Comparison of ENCODE assay signal across 1 cellular context in genomic region chr19:18895038-18895827, GRCh38.
A peak's percentile ranks its signal among the peaks of the same experiment; 100 is the strongest.
TF ChIP-seq lines count a peak whose summit lies in the region.

No MANE protein-coding gene starts in this region.

TF ChIP-seq in HepG2, 621 proteins besides CTCF, POLR2A, EP300 and RAD21 (continued from another document and continues in another):
- TF ChIP-seq MLX (CRISPR knock-in tag; IDR thresholded peaks at IDR 0.05): no peak
- no peak for TF ChIP-seq DNMT3B (CRISPR knock-in tag; conservative IDR thresholded peaks at IDR 0.05)
- TF ChIP-seq HBP1 (CRISPR knock-in tag; IDR thresholded peaks at IDR 0.05; ENCODE audit: low read depth): no peak
- TF ChIP-seq ZNF280D (CRISPR knock-in tag; IDR thresholded peaks at IDR 0.05): no peak
- no peak for TF ChIP-seq ZNF674 (CRISPR knock-in tag; IDR thresholded peaks at IDR 0.05; ENCODE audit: low read depth)
- 0 out of 2 replicates have a peak, but pooled peaks have one; percentile 12 for TF ChIP-seq DRAP1 (CRISPR knock-in tag; IDR thresholded peaks at IDR 0.05)
- TF ChIP-seq NFKB2 (CRISPR knock-in tag; IDR thresholded peaks at IDR 0.05; ENCODE audit: borderline replicate concordance): peak; percentile 43; the same call in 1 of the 2 replicates
- TF ChIP-seq MAFG (CRISPR knock-in tag; IDR thresholded peaks at IDR 0.05): no peak
- peak; percentile 37; the same call in 1 of the 2 replicates for TF ChIP-seq HDAC2 (CRISPR knock-in tag; IDR thresholded peaks at IDR 0.05)
- 0 out of 2 replicates have a peak, but pooled peaks have one; percentile 23 for TF ChIP-seq WIZ (CRISPR knock-in tag; IDR thresholded peaks at IDR 0.05)
- no peak for TF ChIP-seq ZFAT (CRISPR knock-in tag; conservative IDR thresholded peaks at IDR 0.05)
- no peak for TF ChIP-seq ASH2L (IDR thresholded peaks at IDR 0.05; ENCODE audit: insufficient read length, low read depth, low read length)
- TF ChIP-seq HOXA7 (CRISPR knock-in tag; IDR thresholded peaks at IDR 0.05): no peak
- TF ChIP-seq ZNF207 (IDR thresholded peaks at IDR 0.05; ENCODE audit: borderline replicate concordance): no peak
- TF ChIP-seq MTF1 (CRISPR knock-in tag; IDR thresholded peaks at IDR 0.05): no peak
- no peak for TF ChIP-seq IRF2 (CRISPR knock-in tag; IDR thresholded peaks at IDR 0.05)
- TF ChIP-seq ZNF577 (CRISPR knock-in tag; IDR thresholded peaks at IDR 0.05; ENCODE audit: borderline replicate concordance, low read depth): no peak
- TF ChIP-seq AKNA (CRISPR knock-in tag; IDR thresholded peaks at IDR 0.05; ENCODE audit: borderline replicate concordance): no peak
- no peak for TF ChIP-seq IKZF4 (CRISPR knock-in tag; IDR thresholded peaks at IDR 0.05; ENCODE audit: borderline replicate concordance, low read depth, not compliant biosample characterization)
- no peak for TF ChIP-seq ZNF572 (CRISPR knock-in tag; IDR thresholded peaks at IDR 0.05)
- TF ChIP-seq ZNF234 (CRISPR knock-in tag; conservative IDR thresholded peaks at IDR 0.05): no peak
- no peak for TF ChIP-seq KLF9 (CRISPR knock-in tag; IDR thresholded peaks at IDR 0.05; ENCODE audit: low read depth)
- TF ChIP-seq ZNF780A (CRISPR knock-in tag; IDR thresholded peaks at IDR 0.05): no peak
- no peak for TF ChIP-seq FOXO4 (CRISPR knock-in tag; conservative IDR thresholded peaks at IDR 0.05)
- no peak for TF ChIP-seq TARDBP (CRISPR knock-in tag; IDR thresholded peaks at IDR 0.05)
- no peak for TF ChIP-seq TAF15 (IDR thresholded peaks at IDR 0.05; ENCODE audit: low read depth, low read length, poor library complexity, severe bottlenecking)
- no peak for TF ChIP-seq REL (CRISPR knock-in tag; conservative IDR thresholded peaks at IDR 0.05)
- TF ChIP-seq MXD1 (CRISPR knock-in tag; IDR thresholded peaks at IDR 0.05): 0 out of 2 replicates have a peak, but pooled peaks have one; percentile 29
- TF ChIP-seq BHLHE40 (IDR thresholded peaks at IDR 0.05; ENCODE audit: low read length): no peak
- no peak for TF ChIP-seq ZNF746 (CRISPR knock-in tag; IDR thresholded peaks at IDR 0.05)
- TF ChIP-seq TOE1 (CRISPR knock-in tag; IDR thresholded peaks at IDR 0.05): no peak
- no peak for TF ChIP-seq ZBTB7A (CRISPR knock-in tag; IDR thresholded peaks at IDR 0.05)
- no peak for TF ChIP-seq ZNF382 (CRISPR knock-in tag; IDR thresholded peaks at IDR 0.05; ENCODE audit: borderline replicate concordance)
- TF ChIP-seq PHF8 (CRISPR knock-in tag; IDR thresholded peaks at IDR 0.05): peak; percentile 62
- TF ChIP-seq ZEB1 (IDR thresholded peaks at IDR 0.05; ENCODE audit: insufficient replicate concordance, low read depth): no peak
- TF ChIP-seq SATB2 (CRISPR knock-in tag; IDR thresholded peaks at IDR 0.05): no peak
- peak; percentile 59; the same call in 1 of the 2 replicates for TF ChIP-seq THAP11 (CRISPR knock-in tag; IDR thresholded peaks at IDR 0.05)
- TF ChIP-seq ZBTB34 (CRISPR knock-in tag; IDR thresholded peaks at IDR 0.05): no peak
- no peak for TF ChIP-seq TOPORS (CRISPR knock-in tag; IDR thresholded peaks at IDR 0.05)
- no peak for TF ChIP-seq ZFP90 (CRISPR knock-in tag; IDR thresholded peaks at IDR 0.05; ENCODE audit: borderline replicate concordance)
- TF ChIP-seq BRD4 (CRISPR knock-in tag; IDR thresholded peaks at IDR 0.05): no peak
- TF ChIP-seq KLF12 (CRISPR knock-in tag; IDR thresholded peaks at IDR 0.05; ENCODE audit: borderline replicate concordance): no peak
- no peak for TF ChIP-seq ZNF720 (CRISPR knock-in tag; IDR thresholded peaks at IDR 0.05)
- no peak for TF ChIP-seq ZNF570 (CRISPR knock-in tag; IDR thresholded peaks at IDR 0.05; ENCODE audit: borderline replicate concordance)
- peak; percentile 34; the same call in 1 of the 2 replicates for TF ChIP-seq SP4 (CRISPR knock-in tag; IDR thresholded peaks at IDR 0.05)
- no peak for TF ChIP-seq ATF7 (IDR thresholded peaks at IDR 0.05)
- TF ChIP-seq ATF7 (CRISPR knock-in tag; IDR thresholded peaks at IDR 0.05): no peak
- TF ChIP-seq ATF1 (CRISPR knock-in tag; IDR thresholded peaks at IDR 0.05): no peak
- TF ChIP-seq ZMYM3 (CRISPR knock-in tag; IDR thresholded peaks at IDR 0.05): no peak
- TF ChIP-seq ZNF33B (CRISPR knock-in tag; IDR thresholded peaks at IDR 0.05): 0 out of 2 replicates have a peak, but pooled peaks have one; percentile 23
- TF ChIP-seq ZNF331 (CRISPR knock-in tag; IDR thresholded peaks at IDR 0.05): 0 out of 2 replicates have a peak, but pooled peaks have one; percentile 17
- TF ChIP-seq KDM2A (CRISPR knock-in tag; IDR thresholded peaks at IDR 0.05; ENCODE audit: borderline replicate concordance, low read depth): no peak; the same call in 1 of the 2 replicates
- TF ChIP-seq TFAP4 (IDR thresholded peaks at IDR 0.05; ENCODE audit: borderline replicate concordance, low read depth): 0 out of 2 replicates have a peak, but pooled peaks have one; percentile 43
- no peak for TF ChIP-seq ARNT (IDR thresholded peaks at IDR 0.05)
- TF ChIP-seq ZFX (CRISPR knock-in tag; IDR thresholded peaks at IDR 0.05; ENCODE audit: low read depth): peak; percentile 75
- TF ChIP-seq HNF4G (IDR thresholded peaks at IDR 0.05; ENCODE audit: borderline replicate concordance, low read depth, low read length): no peak
- TF ChIP-seq HNF4G (CRISPR knock-in tag; IDR thresholded peaks at IDR 0.05; ENCODE audit: borderline replicate concordance, low read depth): no peak
